In genomic region chr5:124528838-124529237, GRCh38 we compare ENCODE assay signal across 16 cellular contexts.
DNase-seq lines count a peak whose midpoint lies in the region; ATAC-seq and TF ChIP-seq lines count a peak whose summit lies in the region.
"Had no signal": no experiment of that assay in that cellular context is flagged by ENCODE, and none has a peak within 500 bp of the region (broad histone marks: within the 10 kb centered on the region; RNA-seq: fewer than 3 reads in every experiment).

No MANE protein-coding gene starts in this region.

- TF ChIP-seq POLR2A in gastroesophageal sphincter (IDR thresholded peaks at IDR 0.05) = no peak

- H3K36me3 ChIP-seq in hepatocyte (replicated peaks; ENCODE audit: insufficient read depth, low read depth) = no peaks in the 10 kb centered on the region
- H3K36me3 ChIP-seq in gastroesophageal sphincter = no peaks in the 10 kb centered on the region
- H3K36me3 ChIP-seq in SJCRH30 = no peaks in the 10 kb centered on the region
- H3K36me3 ChIP-seq: suprapubic skin had no signal

- H3K4me1 ChIP-seq in hepatocyte (ENCODE audit: insufficient read depth) (peaks cover 8% of the 10 kb centered on the region), gastroesophageal sphincter (peaks cover 0 to 10% (median 0%) of the 10 kb centered on the region in 3 donors), SJCRH30 (no peaks in the 10 kb centered on the region)
- H3K4me1 ChIP-seq: suprapubic skin had no signal

- no TSS peak for BruUV-seq in Calu3 (replicated peaks; lab: Mats Ljungman, UMichigan)

- TF ChIP-seq CTCF in hepatocyte (IDR thresholded peaks at IDR 0.05; ENCODE audit: poor library complexity) (no peak), gastroesophageal sphincter (IDR thresholded peaks at IDR 0.05) (no peak), Calu3 (IDR thresholded peaks at IDR 0.05; ENCODE audit: unreplicated experiment) (no peak)

- no peaks in the 10 kb centered on the region for H4K20me1 ChIP-seq in hepatocyte (ENCODE audit: insufficient read depth, poor library complexity, severe bottlenecking)

- H3K36me3 Mint-ChIP-seq in Calu3 (ENCODE audit: insufficient read depth, unreplicated experiment) = no peaks in the 10 kb centered on the region
- H3K36me3 Mint-ChIP-seq: CD4-positive, CD25-positive, alpha-beta regulatory T cell had no signal

- H3K4me3 Mint-ChIP-seq in Calu3 (ENCODE audit: low read depth, unreplicated experiment) = no peak overlapping the region
- H3K4me3 Mint-ChIP-seq: CD4-positive, CD25-positive, alpha-beta regulatory T cell had no signal

- H2AFZ ChIP-seq in hepatocyte = no peak overlapping the region

- no peak for DNase-seq in hepatocyte (ENCODE audit: low spot score)
- DNase-seq in Calu3 = no peak
- DNase-seq in NCI-H1105 (lab: John Stamatoyannopoulos, UW) = no peak
- no peak for DNase-seq in SJCRH30
- DNase-seq: anterior cingulate cortex; CD4-positive, CD25-positive, alpha-beta regulatory T cell; GF-D8; NCI-H1105 treated with DMSO at 0.1 percent for 48 hours; NCI-H526 treated with DMSO at 0.1 percent for 48 hours; SHP77 treated with DMSO at 0.1 percent for 48 hours had no signal

- H3K4me2 ChIP-seq in hepatocyte = no peak overlapping the region

- no peaks in the 10 kb centered on the region for H3K79me2 ChIP-seq in hepatocyte

- no peaks in the 10 kb centered on the region for H3K9me3 ChIP-seq in hepatocyte (ENCODE audit: low read depth)
- no peaks in the 10 kb centered on the region for H3K9me3 ChIP-seq in gastroesophageal sphincter
- no peaks in the 10 kb centered on the region for H3K9me3 ChIP-seq in SJCRH30 (replicated peaks)
- H3K9me3 ChIP-seq: suprapubic skin had no signal

- no peak overlapping the region for H3K27ac Mint-ChIP-seq in Calu3 (ENCODE audit: unreplicated experiment)
- H3K27ac Mint-ChIP-seq: CD4-positive, CD25-positive, alpha-beta regulatory T cell had no signal

- WGBS in hepatocyte (ENCODE audit: low lambda C conversion rate, missing lambda C conversion rate) = 98% methylated on average over 2 of the region's 2 CpGs
- no CpG with 5 or more reads among the region's 2 CpGs for WGBS in gastroesophageal sphincter (ENCODE audit: low coverage in 1 of 2), 2 donors

- H3K9me2 ChIP-seq in hepatocyte (replicated peaks; ENCODE audit: insufficient read depth) = no peaks in the 10 kb centered on the region

- H3K27me3 ChIP-seq in hepatocyte (no peaks in the 10 kb centered on the region), gastroesophageal sphincter (no peaks in the 10 kb centered on the region), SJCRH30 (no peaks in the 10 kb centered on the region)
- H3K27me3 ChIP-seq: suprapubic skin had no signal

- no peaks in the 10 kb centered on the region for H3K27me3 Mint-ChIP-seq in Calu3 (ENCODE audit: unreplicated experiment)
- H3K27me3 Mint-ChIP-seq: CD4-positive, CD25-positive, alpha-beta regulatory T cell had no signal

- TF ChIP-seq EP300 in gastroesophageal sphincter (IDR thresholded peaks at IDR 0.05) = no peak

- CTCF ChIA-PET in Calu3 (lab: Charles Lee) = interaction anchor here (0.7 kb wide), 1 partner anchor 858 kb away, joined by 6 read pairs; no protein-coding TSS in a partner anchor

- no peak overlapping the region for H3K4me3 ChIP-seq in hepatocyte
- no peak overlapping the region for H3K4me3 ChIP-seq in gastroesophageal sphincter
- no peak overlapping the region for H3K4me3 ChIP-seq in SJCRH30
- H3K4me3 ChIP-seq: suprapubic skin had no signal

- ATAC-seq in GM18520 (IDR thresholded peaks at IDR 0.05; ENCODE audit: unreplicated experiment) = peak; percentile 50
- peak; percentile 60 for ATAC-seq in GM21529 (IDR thresholded peaks at IDR 0.05; ENCODE audit: unreplicated experiment)
- ATAC-seq in HG03558 (IDR thresholded peaks at IDR 0.05; ENCODE audit: extremely low read depth, unreplicated experiment) = peak; percentile 28
- no peak for ATAC-seq in gastroesophageal sphincter

- H3K4me1 Mint-ChIP-seq in Calu3 (ENCODE audit: low read depth, unreplicated experiment) = peaks cover 7% of the 10 kb centered on the region
- H3K4me1 Mint-ChIP-seq: CD4-positive, CD25-positive, alpha-beta regulatory T cell had no signal

- H3K9me3 Mint-ChIP-seq in Calu3 (ENCODE audit: low read depth, unreplicated experiment) = peaks cover 6% of the 10 kb centered on the region

- intact Hi-C loops in Calu3 (cut with micrococcal nuclease; ENCODE audit: unreplicated experiment) = no loop called here

- H3K27ac ChIP-seq in hepatocyte = peak overlapping the region; percentile 73
- no peak overlapping the region for H3K27ac ChIP-seq in gastroesophageal sphincter
- no peak overlapping the region for H3K27ac ChIP-seq in SJCRH30
- H3K27ac ChIP-seq: suprapubic skin, VCaP had no signal
